In genomic region chr15:67819636-67820035, GRCh38 we compare ENCODE assay signal across 20 cellular contexts. TPM values are rescaled to one million over a fixed set of nuclear protein-coding genes. Genes with fewer than 3 reads are reported as not detected.
"Had no signal": no experiment of that assay in that cellular context is flagged by ENCODE, and none has a peak within 500 bp of the region (broad histone marks: within the 10 kb centered on the region; RNA-seq: fewer than 3 reads in every experiment).

No MANE protein-coding gene starts in this region.

- DNase-seq: activated CD4-positive, alpha-beta T cell treated with anti-CD3 and anti-CD28 coated beads for 4 hours; activated CD8-positive, alpha-beta T cell treated with anti-CD3 and anti-CD28 coated beads for 36 hours; activated effector memory CD4-positive, alpha-beta T cell treated with Interleukin-2 at 50 U/mL for 16 hours; activated T-cell treated with anti-CD3 and anti-CD28 coated beads, Interleukin-2, amount 50 U/mL, for 4 hours; caudate nucleus; colonic mucosa; foreskin melanocyte; left ventricle myocardium superior; mesenchymal stem cell; natural killer cell; occipital lobe; small intestine; T-helper 17 cell; WERI-Rb-1 had no signal

- ATAC-seq: activated CD8-positive, alpha-beta T cell treated with anti-CD3 and anti-CD28 coated beads for 36 hours; activated T-cell treated with anti-CD3 and anti-CD28 coated beads, Interleukin-2, amount 50 U/mL, for 4 hours; natural killer cell; T-helper 17 cell had no signal

- H3K9me3 Mint-ChIP-seq: activated naive CD4-positive, alpha-beta T cell treated with anti-CD3 and anti-CD28 coated beads, Interleukin-2, amount 50 U/mL, for 24 hours; natural killer cell; stimulated activated naive CD8-positive, alpha-beta T cell treated with anti-CD3 and anti-CD28 coated beads, Interleukin-15, Interleukin-2, amounts not matched to agents 100 ng/mL and 50 ng/mL, for 24 hours had no signal

- H3K4me3 Mint-ChIP-seq: activated CD8-positive, alpha-beta T cell treated with anti-CD3 and anti-CD28 coated beads for 36 hours; activated naive CD4-positive, alpha-beta T cell treated with anti-CD3 and anti-CD28 coated beads, Interleukin-2, amount 50 U/mL, for 24 hours; activated T-cell treated with anti-CD3 and anti-CD28 coated beads, Interleukin-2, amount 50 U/mL, for 4 hours; natural killer cell; stimulated activated naive CD8-positive, alpha-beta T cell treated with anti-CD3 and anti-CD28 coated beads, Interleukin-15, Interleukin-2, amounts not matched to agents 100 ng/mL and 50 ng/mL, for 24 hours had no signal

- H3K9me3 ChIP-seq: colonic mucosa had no signal

- H3K36me3 Mint-ChIP-seq: natural killer cell had no signal

- H3K27ac Mint-ChIP-seq: activated CD8-positive, alpha-beta T cell treated with anti-CD3 and anti-CD28 coated beads for 36 hours; activated naive CD4-positive, alpha-beta T cell treated with anti-CD3 and anti-CD28 coated beads, Interleukin-2, amount 50 U/mL, for 24 hours; natural killer cell; progenitor cell of endocrine pancreas; stimulated activated naive CD8-positive, alpha-beta T cell treated with anti-CD3 and anti-CD28 coated beads, Interleukin-15, Interleukin-2, amounts not matched to agents 100 ng/mL and 50 ng/mL, for 24 hours had no signal

- H3K4me3 ChIP-seq: colonic mucosa, upper lobe of left lung had no signal

RNA-seq across cellular contexts. Expression of gene RNU6-1, which starts 20.2 kb away (rescaled TPM):
- total RNA-seq: activated CD8-positive, alpha-beta T cell treated with anti-CD3 and anti-CD28 coated beads for 36 hours; activated T-cell treated with anti-CD3 and anti-CD28 coated beads, Interleukin-2, amount 50 U/mL, for 4 hours; colonic mucosa; left ventricle myocardium superior; mucosa of gallbladder; natural killer cell; occipital lobe; progenitor cell of endocrine pancreas; T-helper 17 cell; temporal lobe; upper lobe of left lung had no signal
